1 cellular context compared by ENCODE assay signal in the genomic region with DNA sequence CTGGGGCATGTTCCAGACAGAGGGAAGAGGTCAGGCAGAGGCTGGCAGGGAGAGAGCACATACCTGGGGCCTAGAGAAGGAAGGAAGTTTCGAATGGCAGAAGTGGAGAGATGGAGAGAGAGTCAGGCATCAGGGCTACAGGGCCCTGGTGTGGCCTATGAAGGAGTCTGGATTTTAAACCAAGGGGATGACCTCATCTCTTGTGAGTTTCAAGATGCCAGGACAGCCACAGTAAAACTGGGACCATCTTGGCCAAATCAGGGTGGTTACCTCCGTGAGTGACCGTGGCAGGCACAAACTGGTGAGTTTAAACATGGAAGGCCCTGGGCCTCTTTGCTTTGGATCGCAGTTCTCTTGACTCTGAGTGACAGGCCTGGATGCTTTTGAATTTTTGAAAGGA.
TF ChIP-seq lines count a peak whose summit lies in the region.

No MANE protein-coding gene starts in this region.

TF ChIP-seq in GM23338, 12 proteins besides CTCF, POLR2A, EP300 and RAD21 (continued from another document):
- TF ChIP-seq, protein P1, sequence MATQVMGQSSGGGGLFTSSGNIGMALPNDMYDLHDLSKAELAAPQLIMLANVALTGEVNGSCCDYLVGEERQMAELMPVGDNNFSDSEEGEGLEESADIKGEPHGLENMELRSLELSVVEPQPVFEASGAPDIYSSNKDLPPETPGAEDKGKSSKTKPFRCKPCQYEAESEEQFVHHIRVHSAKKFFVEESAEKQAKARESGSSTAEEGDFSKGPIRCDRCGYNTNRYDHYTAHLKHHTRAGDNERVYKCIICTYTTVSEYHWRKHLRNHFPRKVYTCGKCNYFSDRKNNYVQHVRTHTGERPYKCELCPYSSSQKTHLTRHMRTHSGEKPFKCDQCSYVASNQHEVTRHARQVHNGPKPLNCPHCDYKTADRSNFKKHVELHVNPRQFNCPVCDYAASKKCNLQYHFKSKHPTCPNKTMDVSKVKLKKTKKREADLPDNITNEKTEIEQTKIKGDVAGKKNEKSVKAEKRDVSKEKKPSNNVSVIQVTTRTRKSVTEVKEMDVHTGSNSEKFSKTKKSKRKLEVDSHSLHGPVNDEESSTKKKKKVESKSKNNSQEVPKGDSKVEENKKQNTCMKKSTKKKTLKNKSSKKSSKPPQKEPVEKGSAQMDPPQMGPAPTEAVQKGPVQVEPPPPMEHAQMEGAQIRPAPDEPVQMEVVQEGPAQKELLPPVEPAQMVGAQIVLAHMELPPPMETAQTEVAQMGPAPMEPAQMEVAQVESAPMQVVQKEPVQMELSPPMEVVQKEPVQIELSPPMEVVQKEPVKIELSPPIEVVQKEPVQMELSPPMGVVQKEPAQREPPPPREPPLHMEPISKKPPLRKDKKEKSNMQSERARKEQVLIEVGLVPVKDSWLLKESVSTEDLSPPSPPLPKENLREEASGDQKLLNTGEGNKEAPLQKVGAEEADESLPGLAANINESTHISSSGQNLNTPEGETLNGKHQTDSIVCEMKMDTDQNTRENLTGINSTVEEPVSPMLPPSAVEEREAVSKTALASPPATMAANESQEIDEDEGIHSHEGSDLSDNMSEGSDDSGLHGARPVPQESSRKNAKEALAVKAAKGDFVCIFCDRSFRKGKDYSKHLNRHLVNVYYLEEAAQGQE (IDR thresholded peaks at IDR 0.05; ENCODE audit: unreplicated experiment) = no peak
- TF ChIP-seq ZNF114 (CRISPR knock-in tag; IDR thresholded peaks at IDR 0.05) = no peak
- TF ChIP-seq EZH2 (IDR thresholded peaks at IDR 0.05; ENCODE audit: low read depth, unreplicated experiment) = no peak
- TF ChIP-seq, protein P2, sequence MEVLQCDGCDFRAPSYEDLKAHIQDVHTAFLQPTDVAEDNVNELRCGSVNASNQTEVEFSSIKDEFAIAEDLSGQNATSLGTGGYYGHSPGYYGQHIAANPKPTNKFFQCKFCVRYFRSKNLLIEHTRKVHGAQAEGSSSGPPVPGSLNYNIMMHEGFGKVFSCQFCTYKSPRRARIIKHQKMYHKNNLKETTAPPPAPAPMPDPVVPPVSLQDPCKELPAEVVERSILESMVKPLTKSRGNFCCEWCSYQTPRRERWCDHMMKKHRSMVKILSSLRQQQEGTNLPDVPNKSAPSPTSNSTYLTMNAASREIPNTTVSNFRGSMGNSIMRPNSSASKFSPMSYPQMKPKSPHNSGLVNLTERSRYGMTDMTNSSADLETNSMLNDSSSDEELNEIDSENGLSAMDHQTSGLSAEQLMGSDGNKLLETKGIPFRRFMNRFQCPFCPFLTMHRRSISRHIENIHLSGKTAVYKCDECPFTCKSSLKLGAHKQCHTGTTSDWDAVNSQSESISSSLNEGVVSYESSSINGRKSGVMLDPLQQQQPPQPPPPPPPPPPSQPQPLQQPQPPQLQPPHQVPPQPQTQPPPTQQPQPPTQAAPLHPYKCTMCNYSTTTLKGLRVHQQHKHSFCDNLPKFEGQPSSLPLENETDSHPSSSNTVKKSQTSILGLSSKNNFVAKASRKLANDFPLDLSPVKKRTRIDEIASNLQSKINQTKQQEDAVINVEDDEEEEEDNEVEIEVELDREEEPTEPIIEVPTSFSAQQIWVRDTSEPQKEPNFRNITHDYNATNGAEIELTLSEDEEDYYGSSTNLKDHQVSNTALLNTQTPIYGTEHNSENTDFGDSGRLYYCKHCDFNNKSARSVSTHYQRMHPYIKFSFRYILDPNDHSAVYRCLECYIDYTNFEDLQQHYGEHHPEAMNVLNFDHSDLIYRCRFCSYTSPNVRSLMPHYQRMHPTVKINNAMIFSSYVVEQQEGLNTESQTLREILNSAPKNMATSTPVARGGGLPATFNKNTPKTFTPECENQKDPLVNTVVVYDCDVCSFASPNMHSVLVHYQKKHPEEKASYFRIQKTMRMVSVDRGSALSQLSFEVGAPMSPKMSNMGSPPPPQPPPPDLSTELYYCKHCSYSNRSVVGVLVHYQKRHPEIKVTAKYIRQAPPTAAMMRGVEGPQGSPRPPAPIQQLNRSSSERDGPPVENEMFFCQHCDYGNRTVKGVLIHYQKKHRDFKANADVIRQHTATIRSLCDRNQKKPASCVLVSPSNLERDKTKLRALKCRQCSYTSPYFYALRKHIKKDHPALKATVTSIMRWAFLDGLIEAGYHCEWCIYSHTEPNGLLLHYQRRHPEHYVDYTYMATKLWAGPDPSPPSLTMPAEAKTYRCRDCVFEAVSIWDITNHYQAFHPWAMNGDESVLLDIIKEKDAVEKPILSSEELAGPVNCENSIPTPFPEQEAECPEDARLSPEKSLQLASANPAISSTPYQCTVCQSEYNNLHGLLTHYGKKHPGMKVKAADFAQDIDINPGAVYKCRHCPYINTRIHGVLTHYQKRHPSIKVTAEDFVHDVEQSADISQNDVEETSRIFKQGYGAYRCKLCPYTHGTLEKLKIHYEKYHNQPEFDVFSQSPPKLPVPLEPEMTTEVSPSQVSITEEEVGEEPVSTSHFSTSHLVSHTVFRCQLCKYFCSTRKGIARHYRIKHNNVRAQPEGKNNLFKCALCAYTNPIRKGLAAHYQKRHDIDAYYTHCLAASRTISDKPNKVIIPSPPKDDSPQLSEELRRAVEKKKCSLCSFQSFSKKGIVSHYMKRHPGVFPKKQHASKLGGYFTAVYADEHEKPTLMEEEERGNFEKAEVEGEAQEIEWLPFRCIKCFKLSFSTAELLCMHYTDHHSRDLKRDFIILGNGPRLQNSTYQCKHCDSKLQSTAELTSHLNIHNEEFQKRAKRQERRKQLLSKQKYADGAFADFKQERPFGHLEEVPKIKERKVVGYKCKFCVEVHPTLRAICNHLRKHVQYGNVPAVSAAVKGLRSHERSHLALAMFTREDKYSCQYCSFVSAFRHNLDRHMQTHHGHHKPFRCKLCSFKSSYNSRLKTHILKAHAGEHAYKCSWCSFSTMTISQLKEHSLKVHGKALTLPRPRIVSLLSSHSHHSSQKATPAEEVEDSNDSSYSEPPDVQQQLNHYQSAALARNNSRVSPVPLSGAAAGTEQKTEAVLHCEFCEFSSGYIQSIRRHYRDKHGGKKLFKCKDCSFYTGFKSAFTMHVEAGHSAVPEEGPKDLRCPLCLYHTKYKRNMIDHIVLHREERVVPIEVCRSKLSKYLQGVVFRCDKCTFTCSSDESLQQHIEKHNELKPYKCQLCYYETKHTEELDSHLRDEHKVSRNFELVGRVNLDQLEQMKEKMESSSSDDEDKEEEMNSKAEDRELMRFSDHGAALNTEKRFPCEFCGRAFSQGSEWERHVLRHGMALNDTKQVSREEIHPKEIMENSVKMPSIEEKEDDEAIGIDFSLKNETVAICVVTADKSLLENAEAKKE (CRISPR knock-in tag; IDR thresholded peaks at IDR 0.05) = no peak
